In the genomic region with DNA sequence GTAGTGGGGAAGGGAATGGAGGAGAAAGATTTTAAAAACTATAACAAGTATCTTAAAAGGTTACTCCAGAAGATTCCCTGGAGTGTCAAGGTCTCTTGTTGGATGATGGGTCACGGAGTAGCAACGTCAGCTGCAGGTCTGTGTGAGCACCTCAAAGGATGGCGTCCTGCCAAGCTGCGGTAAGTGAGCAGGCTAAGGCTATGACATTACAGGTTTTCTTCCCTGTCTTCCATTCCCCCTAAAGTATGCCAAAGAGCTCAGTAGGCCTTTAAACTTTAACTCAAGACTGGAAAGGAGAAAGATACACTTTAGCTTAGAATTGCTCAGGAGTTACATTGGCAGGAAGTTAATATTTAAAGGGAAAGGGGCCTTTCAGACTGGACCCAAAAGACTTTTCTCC, we compare ENCODE assay signal across 19 cellular contexts. TPM values are rescaled to one million over a fixed set of nuclear protein-coding genes. Genes with fewer than 3 reads are reported as not detected.
DNase-seq lines count a peak whose midpoint lies in the region; ATAC-seq and TF ChIP-seq lines count a peak whose summit lies in the region.
"Had no signal": no experiment of that assay in that cellular context is flagged by ENCODE, and none has a peak within 500 bp of the region (broad histone marks: within the 10 kb centered on the region; RNA-seq: fewer than 3 reads in every experiment).

No MANE protein-coding gene starts in this region.

- H3K4me1 ChIP-seq in thyroid gland, result peaks cover 0 to 11% of the 10 kb centered on the region in 2 donors

- no peak for TF ChIP-seq POLR2A in thyroid gland (IDR thresholded peaks at IDR 0.05)

- H3K36me3 ChIP-seq in thyroid gland, result no peaks in the 10 kb centered on the region

- intact Hi-C loops in thyroid gland (cut with DNase I), result no loop called here

- H3K4me3 ChIP-seq in thyroid gland (replicated peaks in 1 of 3), result no peak overlapping the region
- H3K4me3 ChIP-seq: GM23248, PC-9 had no signal

- no peaks in the 10 kb centered on the region for H3K9me3 ChIP-seq in thyroid gland

- no peaks in the 10 kb centered on the region for H3K27me3 ChIP-seq in thyroid gland

- DNase-seq in SHP77 (lab: John Stamatoyannopoulos, UW) (peak; percentile 12 to 33), SHP77 treated with DMSO at 0.1 percent for 48 hours (lab: John Stamatoyannopoulos, UW) (no peak), NCI-H69 (lab: John Stamatoyannopoulos, UW) (peak; percentile 46), epithelial cell of prostate (ENCODE audit: low read depth, low spot score) (peak; percentile 20), thyroid gland (peak; percentile 41 to 43), NCI-H187 treated with DMSO at 0.1 percent for 48 hours (lab: John Stamatoyannopoulos, UW) (no peak)
- DNase-seq in stimulated activated CD4-positive, alpha-beta T cell treated with anti-CD3 and anti-CD28 coated beads, Interleukin-1b, Interleukin-23, amount 100 ng/mL, for 48 hours, result no peak
- DNase-seq: AML-193, DMS53, GDM1, GM23248, NCI-H1417, NCI-H1930, NCI-H2227 treated with DMSO at 0.1 percent for 48 hours had no signal

- 47 to 64% methylated on average over 4 of the region's 4 CpGs for WGBS in thyroid gland, 2 donors

- ATAC-seq in GM18858 (IDR thresholded peaks at IDR 0.05; ENCODE audit: unreplicated experiment), result no peak
- ATAC-seq: HCT116, Right ventricle myocardium inferior, SK-N-SH treated with all-trans-retinoic acid at 6 μM for 48 hours had no signal

- H3K27ac ChIP-seq in epithelial cell of prostate (no peak overlapping the region), thyroid gland (no peak overlapping the region)
- H3K27ac ChIP-seq: GM23248, PC-9 had no signal

- TF ChIP-seq CTCF in thyroid gland (IDR thresholded peaks at IDR 0.05), result no peak

RNA-seq across cellular contexts. Expression of gene SPOCK1, which starts 17.5 kb away (rescaled TPM):
- total RNA-seq in thyroid gland, result 10 to 100 TPM; 15.8 to 34.1 (median 27.5) TPM

Comparison
In these comparisons a context has a peak if more than half of its experiments do, and no peak if none do; other contexts are left out.
1. DNase-seq: peak in SHP77 (2 of 2), NCI-H69 (single experiment), epithelial cell of prostate (single experiment) and thyroid gland (2 of 2); none in SHP77 treated with DMSO at 0.1 percent for 48 hours (single experiment), NCI-H187 treated with DMSO at 0.1 percent for 48 hours (single experiment) and stimulated activated CD4-positive, alpha-beta T cell treated with anti-CD3 and anti-CD28 coated beads, Interleukin-1b, Interleukin-23, amount 100 ng/mL, for 48 hours (single experiment).